ENCODE assay signal across 8 cellular contexts in the genomic region with DNA sequence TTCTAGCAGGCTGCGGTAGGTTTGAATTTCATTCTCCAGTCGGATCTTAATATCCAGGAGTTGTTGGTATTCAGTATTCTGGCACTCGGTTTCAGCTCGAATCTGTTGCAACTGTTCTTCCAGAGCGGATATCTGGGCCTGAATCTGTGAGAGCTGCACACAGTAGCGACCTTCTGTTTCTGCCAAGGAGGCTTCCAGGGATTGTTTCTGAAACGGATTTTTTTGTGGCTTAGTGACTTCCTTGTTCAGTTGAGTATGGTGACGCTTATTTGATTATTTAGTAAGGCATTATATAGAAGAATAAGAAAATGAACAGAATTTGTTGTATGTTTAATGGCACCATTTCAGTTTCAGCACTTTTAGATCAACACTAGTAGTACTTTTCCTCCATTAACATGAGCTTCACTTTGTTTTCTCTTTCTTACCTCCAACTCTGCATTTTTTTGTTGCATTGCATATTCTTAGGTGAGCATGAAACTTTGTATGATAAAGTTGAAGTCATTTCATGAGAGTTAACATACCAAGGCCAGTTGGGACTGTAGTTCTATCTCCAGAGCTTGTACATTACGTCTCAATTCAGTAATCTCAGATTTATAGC. TPM values are rescaled to one million over a fixed set of nuclear protein-coding genes. Genes with fewer than 3 reads are reported as not detected.
DNase-seq lines count a peak whose midpoint lies in the region; ATAC-seq and TF ChIP-seq lines count a peak whose summit lies in the region.

No MANE protein-coding gene starts in this region.

- dilution Hi-C loops in IMR-90 (cut with HindIII; ENCODE audit: low sequenced_read_pairs, unreplicated experiment): no loop called here

- no peak for TF ChIP-seq RAD21 in IMR-90 (IDR thresholded peaks at IDR 0.05; ENCODE audit: low read length)

- peak overlapping the region; percentile 23; the same call in 1 of the 2 replicates for H2AK5ac ChIP-seq in IMR-90 (ENCODE audit: low read depth, low read length)

- H3K4me2 ChIP-seq in IMR-90 (ENCODE audit: low read depth, low read length): peak overlapping the region; percentile 78

- H2BK5ac ChIP-seq in IMR-90 (ENCODE audit: low read depth, low read length, poor library complexity, severe bottlenecking): peak overlapping the region; percentile 88

- H2BK20ac ChIP-seq in IMR-90 (ENCODE audit: low read depth, low read length): no peak overlapping the region

- in situ Hi-C loops in IMR-90 (cut with MboI; ENCODE audit: low sequenced_read_pairs): no loop called here

- no peak for TF ChIP-seq POLR2A in IMR-90 (IDR thresholded peaks at IDR 0.05; ENCODE audit: low read depth, low read length)
- no peak for TF ChIP-seq POLR2A in breast epithelium (IDR thresholded peaks at IDR 0.05)

- WGBS in IMR-90 (ENCODE audit: extremely low coverage in 2 of 2, insufficient read length in 1 of 2), 2 experiments: no CpG with 5 or more reads among the region's 9 CpGs

- H3K4me3 ChIP-seq in IMR-90 (ENCODE audit: insufficient read depth, low read depth, low read length) (peak overlapping the region; percentile 99), breast epithelium (peak overlapping the region; percentile 67 to 82 (median 75)), thoracic aorta (peak overlapping the region; percentile 81)

- H3K4me1 ChIP-seq in IMR-90 (ENCODE audit: control insufficient read depth, insufficient read depth, low read length): peaks cover 5% of the 10 kb centered on the region; the same call in 1 of the 2 replicates
- no peaks in the 10 kb centered on the region for H3K4me1 ChIP-seq in breast epithelium
- H3K4me1 ChIP-seq in thoracic aorta (ENCODE audit: control insufficient read depth in 1 of 2, low read depth in 2 of 2): peaks cover 8 to 44% of the 10 kb centered on the region in 2 donors

- H2AFZ ChIP-seq in IMR-90 (replicated peaks; ENCODE audit: low read length, poor library complexity): no peak overlapping the region

- H3K9ac ChIP-seq in IMR-90 (ENCODE audit: low read depth, low read length): peak overlapping the region; percentile 77

- peak overlapping the region; percentile 92; the same call in 1 of the 2 replicates for H3K23ac ChIP-seq in IMR-90 (ENCODE audit: low read depth, low read length)

- H2BK120ac ChIP-seq in IMR-90 (ENCODE audit: low read depth, low read length): peak overlapping the region; percentile 6; the same call in 1 of the 2 replicates

- H4K20me1 ChIP-seq in IMR-90 (ENCODE audit: insufficient read depth, low read length): no peaks in the 10 kb centered on the region

- H4K8ac ChIP-seq in IMR-90 (ENCODE audit: low read depth in 2 of 2, low read length in 2 of 2): peak overlapping the region; percentile 97 to 99

- peak overlapping the region; percentile 43; the same call in 2 of the 3 replicates for H2BK15ac ChIP-seq in IMR-90 (ENCODE audit: low read depth, low read length)

- H3K9me1 ChIP-seq in IMR-90 (ENCODE audit: insufficient read depth, low read length): peaks cover 3% of the 10 kb centered on the region

- H3K27ac ChIP-seq in IMR-90 (ENCODE audit: insufficient read depth, low read length): peak overlapping the region; percentile 58
- peak overlapping the region; percentile 90 to 97 for H3K27ac ChIP-seq in breast epithelium
- H3K27ac ChIP-seq in thoracic aorta: peak overlapping the region; percentile 80 to 89

- peak overlapping the region; percentile 85 for H4K91ac ChIP-seq in IMR-90 (ENCODE audit: insufficient read depth, low read depth, low read length)

- H3K4ac ChIP-seq in IMR-90 (ENCODE audit: low read depth, low read length): peak overlapping the region; percentile 62

- TSS peak; percentile 83 for BruUV-seq in IMR-90 (replicated peaks; lab: Mats Ljungman, UMichigan)

- TF ChIP-seq CTCF in IMR-90 (conservative IDR thresholded peaks at IDR 0.05; ENCODE audit: low read depth, low read length) (no peak), breast epithelium (IDR thresholded peaks at IDR 0.05) (no peak), thoracic aorta (IDR thresholded peaks at IDR 0.05) (no peak)

- intact Hi-C loops in IMR-90 (cut with micrococcal nuclease) (no loop called here), breast epithelium (cut with DNase I; ENCODE audit: low total_unique reads) (no loop called here)

- no peak overlapping the region for H2AK9ac ChIP-seq in IMR-90 (replicated peaks; ENCODE audit: low read depth, low read length, poor library complexity)

- peak overlapping the region; percentile 85; the same call in 1 of the 2 replicates for H3K18ac ChIP-seq in IMR-90 (ENCODE audit: low read depth, low read length)

- POLR2A ChIA-PET in IMR-90 (lab: Charles Lee; ENCODE audit: unreplicated experiment): interaction anchor here (0.6 kb wide), 1 partner anchor 715 kb away, joined by 12 read pairs; no protein-coding TSS in a partner anchor

- DNase-seq in AML-193 (lab: John Stamatoyannopoulos, UW): peak; percentile 34 to 45
- peak; percentile 20 for DNase-seq in IMR-90
- DNase-seq in breast epithelium (ENCODE audit: low spot score in 2 of 2): no peak
- DNase-seq in left lobe of liver (ENCODE audit: low spot score): no peak
- DNase-seq in thoracic aorta (ENCODE audit: low spot score): no peak
- DNase-seq in ecto neural progenitor cell (ENCODE audit: low spot score): no peak
- DNase-seq in stimulated activated CD4-positive, alpha-beta T cell treated with anti-CD3 and anti-CD28 coated beads, Interleukin-12 subunit alpha, Interleukin-12 subunit beta, amount 100 ng/mL, for 4 hours: no peak

- H3K9me3 ChIP-seq in IMR-90 (ENCODE audit: control insufficient read depth, insufficient read depth, low read length) (no peaks in the 10 kb centered on the region), breast epithelium (no peaks in the 10 kb centered on the region), thoracic aorta (no peaks in the 10 kb centered on the region)

- peak; percentile 15; the same call in 1 of the 2 replicates for ATAC-seq in IMR-90 (ENCODE audit: low read depth)
- ATAC-seq in left lobe of liver: peak; percentile 28
- ATAC-seq in thoracic aorta (ENCODE audit: insufficient number of reproducible peaks, low FRiP score, low read depth): no peak
- ATAC-seq in GM21390 (IDR thresholded peaks at IDR 0.05; ENCODE audit: unreplicated experiment): no peak

- H3K36me3 ChIP-seq in IMR-90 (ENCODE audit: control insufficient read depth, insufficient read depth, low read length) (peaks cover 10% of the 10 kb centered on the region), breast epithelium (no peaks in the 10 kb centered on the region), thoracic aorta (peaks cover 4% of the 10 kb centered on the region)

- H3K27me3 ChIP-seq in IMR-90 (ENCODE audit: control insufficient read depth, insufficient read depth, low read length) (no peaks in the 10 kb centered on the region), breast epithelium (no peaks in the 10 kb centered on the region), thoracic aorta (replicated peaks; ENCODE audit: insufficient read depth) (no peaks in the 10 kb centered on the region)

- H3K14ac ChIP-seq in IMR-90 (replicated peaks; ENCODE audit: low read depth, low read length): peak overlapping the region; percentile 83

- peak overlapping the region; percentile 87 for H3K56ac ChIP-seq in IMR-90 (ENCODE audit: extremely low read depth, insufficient read depth, low read length)

- peak overlapping the region; percentile 96 for H4K5ac ChIP-seq in IMR-90 (ENCODE audit: low read depth, low read length)

- CTCF ChIA-PET in IMR-90 (lab: Yijun Ruan, JAX): no interaction called here

- H3K79me1 ChIP-seq in IMR-90 (ENCODE audit: low read depth in 1 of 2, low read length in 2 of 2): peaks cover 30 to 38% of the 10 kb centered on the region in 2 experiments

TF ChIP-seq in IMR-90, 13 proteins besides CTCF, POLR2A, EP300 and RAD21 (continues in another document):
- TF ChIP-seq BHLHE40 (IDR thresholded peaks at IDR 0.05; ENCODE audit: low read depth, low read length) (no peak), SMC3 (IDR thresholded peaks at IDR 0.05; ENCODE audit: low read depth, low read length) (no peak)

RNA-seq across cellular contexts. Expression of a gene that starts 2.8 kb away (rescaled TPM):
- total RNA-seq in IMR-90 (2012; rRNA removed) (0.18 and 1.1 TPM in 2 replicates), breast epithelium (10 to 100 TPM in 1 of 3 donors, 1 to 10 TPM in 2; 6.2 to 14.7 (median 7.6) TPM), left lobe of liver (12.2 TPM), thoracic aorta (10 to 100 TPM in 1 of 2 donors, 1 to 10 TPM in 1; 2.3 to 13.5 TPM)
- polyA plus RNA-seq in IMR-90 (2012; rRNA removed): 18.3 and 18.5 TPM in 2 replicates
- 46.5 and 78.8 TPM in 2 replicates for polyA plus RNA-seq in IMR-90 (2012; cell fraction: cytosol; rRNA removed)
- polyA plus RNA-seq in IMR-90 (2012; cell fraction: nucleus; rRNA removed; ENCODE audit: low replicate concordance): 15.0 and 35.2 TPM in 2 replicates

RNA-seq across cellular contexts. Expression of a gene that starts 19.9 kb away (rescaled TPM):
- total RNA-seq in IMR-90 (2012; rRNA removed): not detected in 2 replicates
- not detected in 2 replicates for polyA plus RNA-seq in IMR-90 (2012; rRNA removed)
- not detected in 2 replicates for polyA plus RNA-seq in IMR-90 (2012; cell fraction: cytosol; rRNA removed)
- polyA plus RNA-seq in IMR-90 (2012; cell fraction: nucleus; rRNA removed; ENCODE audit: low replicate concordance): not detected in 2 replicates
- total RNA-seq in breast epithelium: not detected
- total RNA-seq in left lobe of liver: not detected
- not detected for total RNA-seq in thoracic aorta

RNA-seq across cellular contexts. Expression of a gene that starts 37.3 kb away (rescaled TPM):
- total RNA-seq in IMR-90 (2012; rRNA removed) (not detected in 2 replicates), breast epithelium (not detected), left lobe of liver (not detected), thoracic aorta (not detected)
- not detected in 2 replicates for polyA plus RNA-seq in IMR-90 (2012; rRNA removed)
- polyA plus RNA-seq in IMR-90 (2012; cell fraction: cytosol; rRNA removed): not detected in 2 replicates
- polyA plus RNA-seq in IMR-90 (2012; cell fraction: nucleus; rRNA removed; ENCODE audit: low replicate concordance): not detected in 2 replicates

RNA-seq across cellular contexts. Expression of a gene that starts 47.4 kb away (rescaled TPM):
- not detected in 2 replicates for total RNA-seq in IMR-90 (2012; rRNA removed)
- not detected in 2 replicates for polyA plus RNA-seq in IMR-90 (2012; rRNA removed)
- polyA plus RNA-seq in IMR-90 (2012; cell fraction: cytosol; rRNA removed): 0.02 and 0.54 TPM in 2 replicates
- not detected in 2 replicates for polyA plus RNA-seq in IMR-90 (2012; cell fraction: nucleus; rRNA removed; ENCODE audit: low replicate concordance)
- total RNA-seq in breast epithelium: not detected
- not detected for total RNA-seq in left lobe of liver
- total RNA-seq in thoracic aorta: not detected

RNA-seq across cellular contexts. Expression of a gene that starts 47.6 kb away (rescaled TPM):
- not detected in 2 replicates for total RNA-seq in IMR-90 (2012; rRNA removed)
- polyA plus RNA-seq in IMR-90 (2012; rRNA removed): not detected in 2 replicates
- not detected in 2 replicates for polyA plus RNA-seq in IMR-90 (2012; cell fraction: cytosol; rRNA removed)
- not detected in 2 replicates for polyA plus RNA-seq in IMR-90 (2012; cell fraction: nucleus; rRNA removed; ENCODE audit: low replicate concordance)
- not detected for total RNA-seq in breast epithelium
- total RNA-seq in left lobe of liver: not detected
- not detected for total RNA-seq in thoracic aorta

Comparison
In these comparisons a context has a peak if more than half of its experiments do, and no peak if none do; other contexts are left out.
1. DNase-seq: peak in AML-193 (2 of 2) and IMR-90 (single experiment); none in breast epithelium (0 of 2), left lobe of liver (single experiment), thoracic aorta (single experiment), ecto neural progenitor cell (single experiment) and stimulated activated CD4-positive, alpha-beta T cell treated with anti-CD3 and anti-CD28 coated beads, Interleukin-12 subunit alpha, Interleukin-12 subunit beta, amount 100 ng/mL, for 4 hours (single experiment).
2. ATAC-seq: peak in IMR-90 (single experiment) and left lobe of liver (single experiment); none in thoracic aorta (single experiment) and GM21390 (single experiment).
3. Peak in every context shown above with its lines, with median percentiles within 50 percentile points of each other: H3K27ac ChIP-seq and H3K4me3 ChIP-seq.